Comparison of ENCODE assay signal across 18 cellular contexts in genomic region chr3:159007331-159007730, GRCh38.
DNase-seq lines count a peak whose midpoint lies in the region; TF ChIP-seq lines count a peak whose summit lies in the region.
"Had no signal": no experiment of that assay in that cellular context is flagged by ENCODE, and none has a peak within 500 bp of the region (broad histone marks: within the 10 kb centered on the region; RNA-seq: fewer than 3 reads in every experiment).

No MANE protein-coding gene starts in this region.

- H2BK20ac ChIP-seq in H9 (ENCODE audit: low read depth, low read length, poor library complexity, severe bottlenecking) = no peak overlapping the region

- WGBS in H9 (ENCODE audit: extremely low coverage, insufficient read length, low lambda C conversion rate) = no CpG with 5 or more reads among the region's 1 CpG
- WGBS in endodermal cell (ENCODE audit: insufficient coverage in 1 of 2, insufficient read length in 1 of 2), 2 experiments = 0% methylated on average over 1 of the region's 1 CpG

- H3K4me3 ChIP-seq in endodermal cell (ENCODE audit: low read length) (no peak overlapping the region), colonic mucosa (no peak overlapping the region)
- H3K4me3 ChIP-seq: BLaER1 had no signal

- H2BK5ac ChIP-seq in H9 (ENCODE audit: insufficient read length, low read length) = no peak overlapping the region

- no peak overlapping the region for H4K5ac ChIP-seq in H9 (ENCODE audit: insufficient read length, low read depth, low read length)

- H3K27me3 ChIP-seq in H9 (ENCODE audit: insufficient read depth, low read length) (no peaks in the 10 kb centered on the region), endodermal cell (ENCODE audit: control insufficient read depth, insufficient read depth, low read length, poor library complexity, severe bottlenecking) (no peaks in the 10 kb centered on the region), colonic mucosa (no peaks in the 10 kb centered on the region)
- H3K27me3 ChIP-seq: BE2C, BLaER1 had no signal

- H2BK12ac ChIP-seq in H9 (ENCODE audit: insufficient read length, low read depth, low read length) = no peak overlapping the region

- H3K4me3 Mint-ChIP-seq in H9 = no peak overlapping the region
- H3K4me3 Mint-ChIP-seq in endodermal cell = no peak overlapping the region
- H3K4me3 Mint-ChIP-seq in neural crest cell = no peak overlapping the region
- H3K4me3 Mint-ChIP-seq: CD14-positive monocyte; CD4-positive, alpha-beta memory T cell; CD4-positive, CD25-positive, alpha-beta regulatory T cell; CD8-positive, alpha-beta memory T cell had no signal

- H3K27ac ChIP-seq in H9 (ENCODE audit: insufficient read length, low read depth, low read length) (no peak overlapping the region), endodermal cell (ENCODE audit: low read depth, low read length) (no peak overlapping the region), colonic mucosa (no peak overlapping the region)
- H3K27ac ChIP-seq: BLaER1 had no signal

- H3K9me3 ChIP-seq in H9 (ENCODE audit: control insufficient read depth, low read depth, low read length) (no peaks in the 10 kb centered on the region), endodermal cell (ENCODE audit: control insufficient read depth, low read length) (no peaks in the 10 kb centered on the region), colonic mucosa (no peaks in the 10 kb centered on the region)
- H3K9me3 ChIP-seq: BE2C, BLaER1, Caco-2 had no signal

- no peak overlapping the region for H3K9ac ChIP-seq in H9 (ENCODE audit: extremely low read depth, insufficient read length, low read length)
- no peak overlapping the region for H3K9ac ChIP-seq in endodermal cell (ENCODE audit: extremely low read depth, low read length, poor library complexity, severe bottlenecking)
- no peak overlapping the region for H3K9ac ChIP-seq in colonic mucosa (ENCODE audit: low read depth in 2 of 2, low read length in 2 of 2)
- H3K9ac ChIP-seq: BLaER1 had no signal

- DNase-seq in H9 = no peak
- DNase-seq in endodermal cell = peak; percentile 60
- DNase-seq in neural crest cell (ENCODE audit: low read depth, low spot score) = no peak
- no peak for DNase-seq in COLO668 (lab: John Stamatoyannopoulos, UW; ENCODE audit: unreplicated experiment)
- DNase-seq in colonic mucosa = no peak
- DNase-seq: 8988T; ACHN; BE2C; C1 segment of cervical spinal cord; Caco-2; Calu3; CD4-positive, alpha-beta memory T cell; CD4-positive, CD25-positive, alpha-beta regulatory T cell; CD8-positive, alpha-beta memory T cell; DMS79 treated with DMSO at 0.1 percent for 48 hours; GF-D8 had no signal

- no peaks in the 10 kb centered on the region for H3K79me2 ChIP-seq in H9 (ENCODE audit: insufficient read depth, low read length)

- H3K23ac ChIP-seq in H9 (ENCODE audit: insufficient read length, low read depth, low read length) = no peak overlapping the region

- H3K9me3 Mint-ChIP-seq in H9 (no peaks in the 10 kb centered on the region), endodermal cell (no peaks in the 10 kb centered on the region), neural crest cell (no peaks in the 10 kb centered on the region)

- H4K91ac ChIP-seq in H9 (ENCODE audit: insufficient read length, low read depth, low read length) = no peak overlapping the region

- no peak overlapping the region for H3K18ac ChIP-seq in H9 (ENCODE audit: insufficient read length, low read depth, low read length)

- no peak overlapping the region for H4K8ac ChIP-seq in H9 (replicated peaks; ENCODE audit: insufficient read length, low read depth, low read length)

- no peak overlapping the region for H3K4me2 ChIP-seq in H9 (ENCODE audit: insufficient read depth, insufficient read length, low read length)
- H3K4me2 ChIP-seq: BLaER1 had no signal

- no peaks in the 10 kb centered on the region for H4K20me1 ChIP-seq in H9 (ENCODE audit: control insufficient read depth, insufficient read depth, insufficient read length)
- H4K20me1 ChIP-seq: BLaER1 had no signal

- H3K23me2 ChIP-seq in H9 (ENCODE audit: insufficient read length, low read depth, low read length, poor library complexity, severe bottlenecking) = no peaks in the 10 kb centered on the region

- TF ChIP-seq CTCF in H9 (conservative IDR thresholded peaks at IDR 0.05) (no peak), endodermal cell (conservative IDR thresholded peaks at IDR 0.05) (no peak), neural crest cell (conservative IDR thresholded peaks at IDR 0.05) (no peak), colonic mucosa (IDR thresholded peaks at IDR 0.05) (no peak)

- H2AFZ ChIP-seq in H9 (ENCODE audit: low read length) = peak overlapping the region; percentile 45

- intact Hi-C loops in colonic mucosa (cut with DNase I) = no loop called here

- H3K14ac ChIP-seq in H9 (ENCODE audit: insufficient read depth, low read length) = no peak overlapping the region

- H3K4me1 ChIP-seq in H9 (ENCODE audit: insufficient read depth, low read length) (no peaks in the 10 kb centered on the region), endodermal cell (ENCODE audit: control insufficient read depth, insufficient read depth, low read length) (peaks cover 12% of the 10 kb centered on the region), colonic mucosa (no peaks in the 10 kb centered on the region)
- H3K4me1 ChIP-seq: BE2C, BLaER1, Caco-2 had no signal

- no peak overlapping the region; a peak in 1 of 7 replicates for H3K27ac Mint-ChIP-seq in H9
- H3K27ac Mint-ChIP-seq in endodermal cell = no peak overlapping the region
- H3K27ac Mint-ChIP-seq in neural crest cell (ENCODE audit: unreplicated experiment) = peak overlapping the region; percentile 75
- H3K27ac Mint-ChIP-seq: CD14-positive monocyte; CD4-positive, alpha-beta memory T cell; CD4-positive, CD25-positive, alpha-beta regulatory T cell; CD8-positive, alpha-beta memory T cell had no signal

- no peak overlapping the region for H2BK15ac ChIP-seq in H9 (ENCODE audit: low read depth, low read length)

- H3K4me1 Mint-ChIP-seq in H9 = peaks cover 2% of the 10 kb centered on the region in 2 experiments; a peak in 2 of 4 replicates
- H3K4me1 Mint-ChIP-seq in endodermal cell = peaks cover 42% of the 10 kb centered on the region
- H3K4me1 Mint-ChIP-seq in neural crest cell = no peaks in the 10 kb centered on the region
- H3K4me1 Mint-ChIP-seq: CD14-positive monocyte; CD4-positive, alpha-beta memory T cell; CD4-positive, CD25-positive, alpha-beta regulatory T cell; CD8-positive, alpha-beta memory T cell had no signal

- H3K27me3 Mint-ChIP-seq in H9 (ENCODE audit: low read depth) (no peaks in the 10 kb centered on the region; the same call in 1 of the 2 replicates), endodermal cell (ENCODE audit: insufficient read depth) (peaks cover 18% of the 10 kb centered on the region), neural crest cell (ENCODE audit: low read depth) (peaks cover 37% of the 10 kb centered on the region)
- H3K27me3 Mint-ChIP-seq: CD4-positive, CD25-positive, alpha-beta regulatory T cell had no signal

- H2BK120ac ChIP-seq in H9 (ENCODE audit: low read depth, low read length, poor library complexity, severe bottlenecking) = no peak overlapping the region

- no peak overlapping the region for H3K4ac ChIP-seq in H9 (ENCODE audit: low read depth, low read length)

- no peaks in the 10 kb centered on the region for H3K79me1 ChIP-seq in H9 (ENCODE audit: insufficient read depth, low read depth, low read length, poor library complexity, severe bottlenecking)

- H3T11ph ChIP-seq in H9 (ENCODE audit: low read length) = no peak overlapping the region

- no peak overlapping the region for H3K56ac ChIP-seq in H9 (ENCODE audit: insufficient read length, low read depth, low read length)

- no peak overlapping the region for H2AK5ac ChIP-seq in H9 (ENCODE audit: insufficient read length, low read length)

- H3K36me3 Mint-ChIP-seq in H9 (ENCODE audit: insufficient read depth in 1 of 3, low read depth in 3 of 3) = no peaks in the 10 kb centered on the region; a peak in 1 of 7 replicates
- H3K36me3 Mint-ChIP-seq in endodermal cell (ENCODE audit: low read depth) = no peaks in the 10 kb centered on the region
- H3K36me3 Mint-ChIP-seq in neural crest cell (ENCODE audit: low read depth) = no peaks in the 10 kb centered on the region
- H3K36me3 Mint-ChIP-seq: CD14-positive monocyte; CD4-positive, alpha-beta memory T cell; CD4-positive, CD25-positive, alpha-beta regulatory T cell; CD8-positive, alpha-beta memory T cell had no signal

- H3K36me3 ChIP-seq in endodermal cell (ENCODE audit: control insufficient read depth, insufficient read depth, low read length) = no peaks in the 10 kb centered on the region
- no peaks in the 10 kb centered on the region for H3K36me3 ChIP-seq in colonic mucosa
- H3K36me3 ChIP-seq: BE2C, BLaER1 had no signal
